8 cellular contexts compared by ENCODE assay signal in genomic region chr6:53956068-53956711, GRCh38.
A peak's percentile ranks its signal among the peaks of the same experiment; 100 is the strongest.
DNase-seq lines count a peak whose midpoint lies in the region; ATAC-seq and TF ChIP-seq lines count a peak whose summit lies in the region.

No MANE protein-coding gene starts in this region.

- H3K9me3 ChIP-seq in iPS DF 6.9 (ENCODE audit: control insufficient read depth, insufficient read depth, low read length) = no peaks in the 10 kb centered on the region

- H3K4me3 Mint-ChIP-seq in stimulated activated naive B cell treated with anti-CD40 and anti-IgM and Interleukin-4, amounts not matched to agents 10 μg/mL and 1 μg/mL and 100 μg/mL, for 72 hours = no peak overlapping the region

- H3K27me3 ChIP-seq in brain microvascular endothelial cell (replicated peaks) (no peaks in the 10 kb centered on the region), iPS DF 6.9 (ENCODE audit: control insufficient read depth, insufficient read depth, low read length) (no peaks in the 10 kb centered on the region)

- ATAC-seq in GM19043 (IDR thresholded peaks at IDR 0.05; ENCODE audit: low read depth, unreplicated experiment) = peak; percentile 80
- peak; percentile 86 for ATAC-seq in HG03460 (IDR thresholded peaks at IDR 0.05; ENCODE audit: unreplicated experiment)
- ATAC-seq in stimulated activated naive B cell treated with anti-CD40 and anti-IgM and Interleukin-4, amounts not matched to agents 10 μg/mL and 1 μg/mL and 100 μg/mL, for 72 hours (replicated peaks) = peak; percentile 65 to 72
- ATAC-seq in HG02870 (IDR thresholded peaks at IDR 0.05; ENCODE audit: unreplicated experiment) = no peak

- H3K36me3 Mint-ChIP-seq in stimulated activated naive B cell treated with anti-CD40 and anti-IgM and Interleukin-4, amounts not matched to agents 10 μg/mL and 1 μg/mL and 100 μg/mL, for 72 hours = no peaks in the 10 kb centered on the region

- H3K27ac ChIP-seq in brain microvascular endothelial cell (no peak overlapping the region), iPS DF 6.9 (ENCODE audit: low read length) (no peak overlapping the region)

- H3K27ac Mint-ChIP-seq in stimulated activated naive B cell treated with anti-CD40 and anti-IgM and Interleukin-4, amounts not matched to agents 10 μg/mL and 1 μg/mL and 100 μg/mL, for 72 hours = no peak overlapping the region

- no CpG with 5 or more reads among the region's 6 CpGs for WGBS in iPS DF 6.9 (ENCODE audit: insufficient coverage, insufficient read length)

- H3K4me3 ChIP-seq in brain microvascular endothelial cell (ENCODE audit: low read depth, low read length) = no peak overlapping the region
- no peak overlapping the region for H3K4me3 ChIP-seq in iPS DF 6.9 (ENCODE audit: low read length)

- in situ Hi-C loops in brain microvascular endothelial cell (cut with HindIII; ENCODE audit: low pct_ligation_motif_present, low sequenced_read_pairs) = no loop called here

- H3K36me3 ChIP-seq in brain microvascular endothelial cell (replicated peaks) (no peaks in the 10 kb centered on the region), iPS DF 6.9 (ENCODE audit: control insufficient read depth, insufficient read depth, low read length) (no peaks in the 10 kb centered on the region)

- peaks cover 12% of the 10 kb centered on the region in 2 donors for H3K27me3 Mint-ChIP-seq in stimulated activated naive B cell treated with anti-CD40 and anti-IgM and Interleukin-4, amounts not matched to agents 10 μg/mL and 1 μg/mL and 100 μg/mL, for 72 hours

- no peaks in the 10 kb centered on the region for H3K4me1 ChIP-seq in iPS DF 6.9 (ENCODE audit: control insufficient read depth, insufficient read depth, low read length)

- no peaks in the 10 kb centered on the region for H3K4me1 Mint-ChIP-seq in stimulated activated naive B cell treated with anti-CD40 and anti-IgM and Interleukin-4, amounts not matched to agents 10 μg/mL and 1 μg/mL and 100 μg/mL, for 72 hours

- peaks cover 3% of the 10 kb centered on the region in 2 donors for H3K9me3 Mint-ChIP-seq in stimulated activated naive B cell treated with anti-CD40 and anti-IgM and Interleukin-4, amounts not matched to agents 10 μg/mL and 1 μg/mL and 100 μg/mL, for 72 hours

- TF ChIP-seq CTCF in brain microvascular endothelial cell (IDR thresholded peaks at IDR 0.05; ENCODE audit: low read depth, low read length, missing control alignments) = peak; percentile 95

- DNase-seq in COLO829 (ENCODE audit: low spot score) = peak; percentile 72
- DNase-seq in NCI-H69 (lab: John Stamatoyannopoulos, UW) = peak; percentile 88
- DNase-seq in brain microvascular endothelial cell = peak; percentile 50
- DNase-seq in iPS DF 6.9 (ENCODE audit: low read depth, low spot score) = peak; percentile 84
- no peak for DNase-seq in stimulated activated naive B cell treated with anti-CD40 and anti-IgM and Interleukin-4, amounts not matched to agents 10 μg/mL and 1 μg/mL and 100 μg/mL, for 72 hours
